In genomic region chr21:34526236-34526617, GRCh38 we compare ENCODE assay signal across 7 cellular contexts. TPM values are rescaled to one million over a fixed set of nuclear protein-coding genes. Genes with fewer than 3 reads are reported as not detected.
DNase-seq lines count a peak whose midpoint lies in the region; ATAC-seq, FAIRE-seq and TF ChIP-seq lines count a peak whose summit lies in the region.

No MANE protein-coding gene starts in this region.

- no peak for TF ChIP-seq CTCF in kidney (IDR thresholded peaks at IDR 0.05; ENCODE audit: borderline replicate concordance, extremely low read depth, insufficient read depth)

- ATAC-seq in activated naive CD8-positive, alpha-beta T cell treated with anti-CD3 and anti-CD28 coated beads, Interleukin-2, amount 10 ng/mL, durations not matched to agents 7 days and 5 days (ENCODE audit: low read depth) = no peak
- no peak for ATAC-seq in HG03432 (IDR thresholded peaks at IDR 0.05; ENCODE audit: unreplicated experiment)

- H3K27ac ChIP-seq in HUES48 (ENCODE audit: low read depth, low read length) (peak overlapping the region; percentile 90), kidney (ENCODE audit: low read depth in 2 of 2, low read length in 2 of 2) (peak overlapping the region; percentile 70 to 98), subcutaneous abdominal adipose tissue (ENCODE audit: low read depth, low read length) (peak overlapping the region; percentile 96)

- intact Hi-C loops in kidney (cut with DNase I) = no loop called here

- POLR2A ChIA-PET in activated naive CD8-positive, alpha-beta T cell treated with anti-CD3 and anti-CD28 coated beads, Interleukin-2, amount 10 ng/mL, durations not matched to agents 7 days and 5 days (lab: Charles Lee) = no interaction called here

- H3K9me3 ChIP-seq in HUES48 (ENCODE audit: control insufficient read depth, insufficient read depth, low read length) (no peaks in the 10 kb centered on the region), kidney (ENCODE audit: control insufficient read depth in 1 of 2, low read length in 2 of 2) (no peaks in the 10 kb centered on the region), subcutaneous abdominal adipose tissue (ENCODE audit: control insufficient read depth in 5 of 5, low read length in 5 of 5) (no peaks in the 10 kb centered on the region)

- H3K36me3 Mint-ChIP-seq in activated naive CD8-positive, alpha-beta T cell treated with anti-CD3 and anti-CD28 coated beads, Interleukin-2, amount 10 ng/mL, durations not matched to agents 7 days and 5 days = no peaks in the 10 kb centered on the region

- H3K9ac ChIP-seq in HUES48 (ENCODE audit: low read depth, low read length) = peak overlapping the region; percentile 52
- H3K9ac ChIP-seq in kidney (ENCODE audit: low read length in 2 of 2) = peak overlapping the region; percentile 92 to 97
- peak overlapping the region; percentile 73 to 96 (median 78) for H3K9ac ChIP-seq in subcutaneous abdominal adipose tissue (ENCODE audit: low read length in 5 of 5)

- H3K27ac Mint-ChIP-seq in activated naive CD8-positive, alpha-beta T cell treated with anti-CD3 and anti-CD28 coated beads, Interleukin-2, amount 10 ng/mL, durations not matched to agents 7 days and 5 days = no peak overlapping the region

- H3K27me3 ChIP-seq in HUES48 (ENCODE audit: control insufficient read depth, insufficient read depth, low read length) = peaks cover 6% of the 10 kb centered on the region; the same call in 1 of the 2 replicates
- no peaks in the 10 kb centered on the region for H3K27me3 ChIP-seq in subcutaneous abdominal adipose tissue (ENCODE audit: control insufficient read depth in 5 of 5, insufficient read depth in 4 of 5, low read length in 5 of 5)

- peaks cover 47% of the 10 kb centered on the region for H3K4me1 ChIP-seq in HUES48 (ENCODE audit: control insufficient read depth, insufficient read depth, low read length)
- peaks cover 16 to 25% of the 10 kb centered on the region in 2 donors for H3K4me1 ChIP-seq in kidney (ENCODE audit: control insufficient read depth in 1 of 2, insufficient read depth in 1 of 2, low read depth in 1 of 2, low read length in 2 of 2)
- peaks cover 9 to 58% (median 50%) of the 10 kb centered on the region in 5 donors for H3K4me1 ChIP-seq in subcutaneous abdominal adipose tissue (ENCODE audit: control insufficient read depth in 5 of 5, insufficient read depth in 5 of 5, low read length in 5 of 5)

- FAIRE-seq in kidney (lab: Jason Lieb, UNC) = no peak

- DNase-seq in activated naive CD8-positive, alpha-beta T cell treated with anti-CD3 and anti-CD28 coated beads, Interleukin-2, amount 10 ng/mL, durations not matched to agents 7 days and 5 days = no peak
- no peak for DNase-seq in kidney
- no peak for DNase-seq in KG1 (lab: John Stamatoyannopoulos, UW)
- no peak for DNase-seq in iPS-NIHi11 (ENCODE audit: low spot score)

- peaks cover 5% of the 10 kb centered on the region for H3K4me1 Mint-ChIP-seq in activated naive CD8-positive, alpha-beta T cell treated with anti-CD3 and anti-CD28 coated beads, Interleukin-2, amount 10 ng/mL, durations not matched to agents 7 days and 5 days

- H3K4me3 ChIP-seq in HUES48 (ENCODE audit: low read depth, low read length) (peak overlapping the region; percentile 38; the same call in 1 of the 2 replicates), kidney (ENCODE audit: low read length in 2 of 2) (peak overlapping the region; percentile 68 to 94), subcutaneous abdominal adipose tissue (ENCODE audit: low read depth in 1 of 5, low read length in 5 of 5) (peak overlapping the region; percentile 62 to 78 (median 70))

- peak overlapping the region; percentile 36 for H3K4me3 Mint-ChIP-seq in activated naive CD8-positive, alpha-beta T cell treated with anti-CD3 and anti-CD28 coated beads, Interleukin-2, amount 10 ng/mL, durations not matched to agents 7 days and 5 days

- H3K9me3 Mint-ChIP-seq in activated naive CD8-positive, alpha-beta T cell treated with anti-CD3 and anti-CD28 coated beads, Interleukin-2, amount 10 ng/mL, durations not matched to agents 7 days and 5 days = no peaks in the 10 kb centered on the region

- H3K36me3 ChIP-seq in HUES48 (ENCODE audit: control insufficient read depth, insufficient read depth, low read length) (no peaks in the 10 kb centered on the region), kidney (ENCODE audit: control insufficient read depth in 1 of 2, insufficient read depth in 2 of 2, low read length in 2 of 2) (peaks cover 10 to 19% of the 10 kb centered on the region in 2 donors), subcutaneous abdominal adipose tissue (ENCODE audit: control insufficient read depth in 5 of 5, insufficient read depth in 5 of 5, low read length in 5 of 5) (peaks cover 0 to 17% (median 15%) of the 10 kb centered on the region in 5 donors)

- H3K27me3 Mint-ChIP-seq in activated naive CD8-positive, alpha-beta T cell treated with anti-CD3 and anti-CD28 coated beads, Interleukin-2, amount 10 ng/mL, durations not matched to agents 7 days and 5 days = no peaks in the 10 kb centered on the region

RNA-seq across cellular contexts. Expression of gene KCNE1, which starts 14.2 kb away (rescaled TPM):
- under 1 TPM in 1 of 2 experiments, not detected in 1; 0.33 TPM for total RNA-seq in activated naive CD8-positive, alpha-beta T cell treated with anti-CD3 and anti-CD28 coated beads, Interleukin-2, amount 10 ng/mL, durations not matched to agents 7 days and 5 days
- total RNA-seq in kidney = 2.5 TPM
- polyA plus RNA-seq in kidney (ENCODE audit: insufficient read depth, low read depth, low replicate concordance) = 4.4 TPM
